10 cellular contexts compared by ENCODE assay signal in genomic region chr6:35048031-35048613, GRCh38.
DNase-seq lines count a peak whose midpoint lies in the region; ATAC-seq and TF ChIP-seq lines count a peak whose summit lies in the region.
"Had no signal": no experiment of that assay in that cellular context is flagged by ENCODE, and none has a peak within 500 bp of the region (broad histone marks: within the 10 kb centered on the region; RNA-seq: fewer than 3 reads in every experiment).

No MANE protein-coding gene starts in this region.

- H3K4me3 ChIP-seq in cardiac muscle cell (no peak overlapping the region), dorsolateral prefrontal cortex (peak overlapping the region in 54 of 59 donors; percentile 0 to 63 (median 35)), muscle layer of duodenum (ENCODE audit: low read depth in 1 of 2, low read length in 2 of 2) (peak overlapping the region in 1 of 2 donors; percentile 43), uterus (no peak overlapping the region)
- H3K4me3 ChIP-seq: mucosa of descending colon had no signal

- intact Hi-C loops in left ventricle myocardium superior (cut with micrococcal nuclease) (no loop called here), dorsolateral prefrontal cortex (cut with DNase I) (loop anchor here (1.0 to 10.0 kb wide), 5 partner anchors 23 to 63 kb away; no protein-coding TSS in a partner anchor), uterus (cut with DNase I; ENCODE audit: low total_unique reads) (no loop called here)

- H3K27ac ChIP-seq in cardiac muscle cell (peak overlapping the region; percentile 76), dorsolateral prefrontal cortex (peak overlapping the region; percentile 80 to 99 (median 97)), muscle layer of duodenum (ENCODE audit: low read length) (peak overlapping the region; percentile 82), uterus (peak overlapping the region; percentile 52 to 62)

- no peaks in the 10 kb centered on the region for H3K9me3 Mint-ChIP-seq in chondrocyte (ENCODE audit: low read depth)
- H3K9me3 Mint-ChIP-seq: CD4-positive, alpha-beta memory T cell had no signal

- no peak overlapping the region for H3K4me3 Mint-ChIP-seq in chondrocyte (ENCODE audit: unreplicated experiment)

- peaks cover 40% of the 10 kb centered on the region for H3K4me1 ChIP-seq in cardiac muscle cell (ENCODE audit: low read depth)
- H3K4me1 ChIP-seq in muscle layer of duodenum (ENCODE audit: control insufficient read depth in 1 of 2, insufficient read depth in 2 of 2, low read length in 2 of 2), result peaks cover 61 to 87% of the 10 kb centered on the region in 2 donors
- peaks cover 0 to 15% of the 10 kb centered on the region in 2 donors for H3K4me1 ChIP-seq in uterus

- ATAC-seq in left ventricle myocardium superior, result no peak
- ATAC-seq: mucosa of descending colon had no signal

- no peaks in the 10 kb centered on the region for H3K27me3 Mint-ChIP-seq in chondrocyte (ENCODE audit: low read depth)
- H3K27me3 Mint-ChIP-seq: CD4-positive, alpha-beta memory T cell had no signal

- TF ChIP-seq CTCF in cardiac muscle cell (IDR thresholded peaks at IDR 0.05; ENCODE audit: low read depth, low read length) (no peak), dorsolateral prefrontal cortex (IDR thresholded peaks at IDR 0.05 in 54 of 56, conservative IDR thresholded peaks at IDR 0.05 in 2 of 56; ENCODE audit: low read depth in 1 of 56, partially characterized antibody in 56 of 56) (no peak), uterus (IDR thresholded peaks at IDR 0.05) (no peak), chondrocyte (IDR thresholded peaks at IDR 0.05) (no peak)

- no peak overlapping the region for H3K27ac Mint-ChIP-seq in chondrocyte (ENCODE audit: unreplicated experiment)

- H3K9me3 ChIP-seq in cardiac muscle cell (ENCODE audit: low read depth) (no peaks in the 10 kb centered on the region), muscle layer of duodenum (ENCODE audit: control insufficient read depth in 1 of 2, low read length in 2 of 2) (no peaks in the 10 kb centered on the region), uterus (no peaks in the 10 kb centered on the region)
- H3K9me3 ChIP-seq: mucosa of descending colon had no signal

- H3K4me1 Mint-ChIP-seq in chondrocyte (ENCODE audit: low read depth), result peaks cover 9% of the 10 kb centered on the region

- no peak for TF ChIP-seq POLR2A in uterus (IDR thresholded peaks at IDR 0.05)

- no peaks in the 10 kb centered on the region for H3K36me3 Mint-ChIP-seq in chondrocyte (ENCODE audit: low read depth)

- H3K27me3 ChIP-seq in cardiac muscle cell (no peaks in the 10 kb centered on the region), dorsolateral prefrontal cortex (no peaks in the 10 kb centered on the region), muscle layer of duodenum (ENCODE audit: low read depth, low read length) (no peaks in the 10 kb centered on the region), uterus (no peaks in the 10 kb centered on the region)

- DNase-seq in cardiac muscle cell (ENCODE audit: low read depth in 1 of 2, low spot score in 1 of 2) (peak in 1 of 2 donors; percentile 27), left ventricle myocardium superior (no peak), dorsolateral prefrontal cortex (peak in 6 of 10 donors; percentile 61 to 76 (median 65)), uterus (no peak), chondrocyte (ENCODE audit: low spot score) (no peak), RKO (ENCODE audit: low spot score) (no peak)
- no peak for DNase-seq in activated CD8-positive, alpha-beta memory T cell treated with anti-CD3 and anti-CD28 coated beads, Interleukin-2, amount 50 U/mL, for 4 hours

- H3K36me3 ChIP-seq in cardiac muscle cell, result no peaks in the 10 kb centered on the region
- H3K36me3 ChIP-seq in muscle layer of duodenum (ENCODE audit: control insufficient read depth in 1 of 2, insufficient read depth in 2 of 2, low read length in 2 of 2), result no peaks in the 10 kb centered on the region
- no peaks in the 10 kb centered on the region for H3K36me3 ChIP-seq in uterus

Comparison
In these comparisons a context has a peak if more than half of its experiments do, and no peak if none do; other contexts are left out.
1. DNase-seq: peak in dorsolateral prefrontal cortex (6 of 10); none in left ventricle myocardium superior (single experiment), uterus (0 of 2), chondrocyte (single experiment), RKO (single experiment) and activated CD8-positive, alpha-beta memory T cell treated with anti-CD3 and anti-CD28 coated beads, Interleukin-2, amount 50 U/mL, for 4 hours (single experiment).
2. H3K4me3 ChIP-seq: peak in dorsolateral prefrontal cortex (54 of 59); none in cardiac muscle cell (single experiment) and uterus (0 of 2).
3. intact Hi-C loops: an anchor here in dorsolateral prefrontal cortex (1.0 to 10.0 kb wide); none called in left ventricle myocardium superior and uterus.
4. Peak in every context shown above with its lines, with median percentiles within 50 percentile points of each other: H3K27ac ChIP-seq.